17 cellular contexts compared by ENCODE assay signal in the genomic region with DNA sequence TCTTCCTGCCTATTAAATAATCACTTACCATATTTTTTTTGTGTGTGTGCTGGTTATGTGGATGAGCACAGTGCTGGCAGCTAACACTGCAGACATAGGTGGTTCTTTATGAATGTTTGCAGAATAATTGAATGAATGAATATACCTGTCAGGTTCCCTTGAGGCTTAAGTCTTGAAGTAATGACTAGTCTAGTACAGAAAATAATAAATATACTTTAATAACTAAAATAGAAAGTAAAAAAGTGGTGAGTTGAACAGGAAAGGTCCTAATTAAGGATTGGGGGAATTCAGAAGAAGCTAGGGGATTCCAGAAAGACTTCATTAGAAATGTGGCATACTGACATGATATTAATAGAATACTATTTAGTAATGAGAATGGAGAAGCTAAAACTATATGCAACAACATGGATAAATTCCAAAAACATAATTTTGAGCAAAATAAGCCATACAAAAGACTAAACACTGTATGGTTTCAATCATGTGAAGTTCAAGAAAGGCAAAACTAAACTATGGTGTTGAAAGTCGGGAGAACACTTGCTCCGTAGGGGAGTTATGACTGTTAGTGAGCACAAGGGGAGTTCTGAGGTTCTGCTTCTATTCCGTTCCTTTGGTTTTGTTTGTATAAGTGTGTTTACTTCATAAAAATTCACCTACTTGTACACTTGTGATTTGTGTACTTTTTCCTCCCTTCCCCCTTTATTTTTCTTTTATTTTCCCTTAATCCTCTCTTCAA.
DNase-seq lines count a peak whose midpoint lies in the region; ATAC-seq, FAIRE-seq and TF ChIP-seq lines count a peak whose summit lies in the region.
"Had no signal": no experiment of that assay in that cellular context is flagged by ENCODE, and none has a peak within 500 bp of the region (broad histone marks: within the 10 kb centered on the region; RNA-seq: fewer than 3 reads in every experiment).

No MANE protein-coding gene starts in this region.

- H3K4me3 ChIP-seq in GM12878 (no peak overlapping the region), coronary artery (no peak overlapping the region)
- H3K4me3 ChIP-seq: HAP-1 had no signal

- POLR2A ChIA-PET in GM12878 (lab: Charles Lee): interaction anchor here (0.9 to 1.2 kb wide), 2 partner anchors 10 to 264 kb away, joined by 3 read pairs; no protein-coding TSS in a partner anchor

- ATAC-seq in HG02885 (IDR thresholded peaks at IDR 0.05; ENCODE audit: poor library complexity, unreplicated experiment): peak; percentile 46
- ATAC-seq in GM12878: peak; percentile 84
- no peak for ATAC-seq in HG03432 (IDR thresholded peaks at IDR 0.05; ENCODE audit: unreplicated experiment)

- CTCF ChIA-PET in GM12878 (lab: Yijun Ruan, JAX): interaction anchor here (1.1 to 1.6 kb wide), 3 partner anchors 63 to 414 kb away, joined by 4 to 5 read pairs (median 4); no protein-coding TSS in a partner anchor

- DNase-seq in GM12892 (ENCODE audit: insufficient read length): no peak
- DNase-seq in GM12878 (ENCODE audit: low read depth, low spot score): no peak
- DNase-seq in NCI-H1436 (lab: John Stamatoyannopoulos, UW): no peak
- no peak for DNase-seq in coronary artery (ENCODE audit: low spot score)
- no peak for DNase-seq in amniotic stem cell (lab: John Stamatoyannopoulos, UW)
- DNase-seq: C1 segment of cervical spinal cord; Caco-2; CD4-positive, alpha-beta memory T cell; DMS153; DND-41; GOT3; HFFc6 had no signal

- H3K27me3 ChIP-seq in GM12878 (replicated peaks in 1 of 2; ENCODE audit: control insufficient read depth in 2 of 2, insufficient read depth in 2 of 2, low read length in 1 of 2): no peaks in the 10 kb centered on the region

- H3K27ac ChIP-seq in GM12878 (ENCODE audit: control insufficient read depth, insufficient read depth) (no peak overlapping the region), coronary artery (no peak overlapping the region)

- 2% methylated on average over 3 of the region's 3 CpGs for WGBS in GM12878 (ENCODE audit: insufficient coverage, insufficient replicate concordance, low lambda C conversion rate, missing lambda C conversion rate)

- peak overlapping the region; percentile 42 for H3K4me2 ChIP-seq in GM12878 (ENCODE audit: control insufficient read depth, insufficient read depth)

- BruUV-seq in GM12878 (replicated peaks; lab: Mats Ljungman, UMichigan): no TSS peak

- H3K79me2 ChIP-seq in GM12878 (ENCODE audit: control insufficient read depth, insufficient read depth, low read length): no peaks in the 10 kb centered on the region

- TF ChIP-seq CTCF in GM12878 (IDR thresholded peaks at IDR 0.05 in 2 of 3, conservative IDR thresholded peaks at IDR 0.05 in 1 of 3; ENCODE audit: control insufficient read depth in 2 of 3, extremely low read depth in 1 of 3, insufficient read depth in 1 of 3, low read depth in 3 of 3, low read length in 3 of 3) (no peak), coronary artery (IDR thresholded peaks at IDR 0.05) (no peak)

- FAIRE-seq in GM12892 (lab: Jason Lieb, UNC) (peak; percentile 81), GM12878 (lab: Jason Lieb, UNC) (no peak)
- FAIRE-seq: G401.6, H54 had no signal

- peak overlapping the region; percentile 23; the same call in 1 of the 2 replicates for H2AFZ ChIP-seq in GM12878 (ENCODE audit: control insufficient read depth, low read depth, low read length)

- no peaks in the 10 kb centered on the region for H3K9me3 ChIP-seq in GM12878 (replicated peaks; ENCODE audit: control insufficient read depth, insufficient read depth, low read length)
- H3K9me3 ChIP-seq: Caco-2, HAP-1 had no signal

- H3K4me1 ChIP-seq in GM12878 (ENCODE audit: control insufficient read depth, insufficient read depth, low read length): peaks cover 2% of the 10 kb centered on the region; the same call in 1 of the 2 replicates
- H3K4me1 ChIP-seq: Caco-2, HAP-1 had no signal

- TF ChIP-seq RAD21 in GM12878 (IDR thresholded peaks at IDR 0.05; ENCODE audit: insufficient read depth, low read depth, low read length): no peak

- TF ChIP-seq EP300 in GM12878 (IDR thresholded peaks at IDR 0.05; ENCODE audit: borderline replicate concordance in 1 of 2, control insufficient read depth in 1 of 2, low read depth in 2 of 2, low read length in 2 of 2): 0 out of 4 replicates have a peak, but pooled peaks of 1 of the 2 experiments have one; percentile 26

- H3K9ac ChIP-seq in GM12878 (ENCODE audit: control insufficient read depth, insufficient read depth, low read length): no peak overlapping the region

- in situ Hi-C loops in GM12878 (cut with MboI): no loop called here

- no peaks in the 10 kb centered on the region for H3K36me3 ChIP-seq in GM12878 (ENCODE audit: control insufficient read depth in 2 of 2, insufficient read depth in 2 of 2, low read length in 1 of 2)
- H3K36me3 ChIP-seq: HAP-1 had no signal

- RAD21 ChIA-PET in GM12878 (lab: Charles Lee; ENCODE audit: unreplicated experiment): interaction anchor here (1.0 kb wide), 1 partner anchor 62 kb away, joined by 3 read pairs; no protein-coding TSS in a partner anchor

- no peak for TF ChIP-seq POLR2A in GM12892 (IDR thresholded peaks at IDR 0.05; ENCODE audit: low read depth, low read length)
- TF ChIP-seq POLR2A in GM12878 (IDR thresholded peaks at IDR 0.05; ENCODE audit: low read depth, low read length): no peak

- SMC1A ChIA-PET in GM12878 (lab: Charles Lee; ENCODE audit: uncharacterized antibody, unreplicated experiment): interaction anchor here (1.0 to 1.5 kb wide), 5 partner anchors 12 to 82 kb away, joined by 3 to 4 read pairs (median 4); no protein-coding TSS in a partner anchor

- H4K20me1 ChIP-seq in GM12878 (ENCODE audit: control insufficient read depth, insufficient read depth): no peaks in the 10 kb centered on the region

- intact Hi-C loops in GM12878 (cut with micrococcal nuclease; ENCODE audit: unreplicated experiment): no loop called here

TF ChIP-seq in GM12878, 131 proteins besides CTCF, POLR2A, EP300 and RAD21 (continues in another document):
- TF ChIP-seq FOXK2 (IDR thresholded peaks at IDR 0.05) (no peak), CEBPB (IDR thresholded peaks at IDR 0.05; ENCODE audit: borderline replicate concordance in 1 of 2, low read depth in 2 of 2, low read length in 2 of 2) (no peak), ZNF207 (IDR thresholded peaks at IDR 0.05; ENCODE audit: borderline replicate concordance) (no peak), MEF2A (IDR thresholded peaks at IDR 0.05; ENCODE audit: insufficient read depth, low read depth, low read length) (peak; percentile 53; the same call in 1 of the 2 replicates), HDGF (IDR thresholded peaks at IDR 0.05) (no peak), SPI1 (IDR thresholded peaks at IDR 0.05; ENCODE audit: borderline replicate concordance, insufficient read depth, low read depth, low read length) (no peak), ATF7 (IDR thresholded peaks at IDR 0.05; ENCODE audit: low read depth) (no peak), STAT1 (conservative IDR thresholded peaks at IDR 0.05) (no peak), DPF2 (IDR thresholded peaks at IDR 0.05) (no peak), MXI1 (IDR thresholded peaks at IDR 0.05; ENCODE audit: low read depth, low read length) (no peak), TAF1 (IDR thresholded peaks at IDR 0.05; ENCODE audit: borderline replicate concordance, low read depth, low read length) (no peak)
- TF ChIP-seq, protein P1, sequence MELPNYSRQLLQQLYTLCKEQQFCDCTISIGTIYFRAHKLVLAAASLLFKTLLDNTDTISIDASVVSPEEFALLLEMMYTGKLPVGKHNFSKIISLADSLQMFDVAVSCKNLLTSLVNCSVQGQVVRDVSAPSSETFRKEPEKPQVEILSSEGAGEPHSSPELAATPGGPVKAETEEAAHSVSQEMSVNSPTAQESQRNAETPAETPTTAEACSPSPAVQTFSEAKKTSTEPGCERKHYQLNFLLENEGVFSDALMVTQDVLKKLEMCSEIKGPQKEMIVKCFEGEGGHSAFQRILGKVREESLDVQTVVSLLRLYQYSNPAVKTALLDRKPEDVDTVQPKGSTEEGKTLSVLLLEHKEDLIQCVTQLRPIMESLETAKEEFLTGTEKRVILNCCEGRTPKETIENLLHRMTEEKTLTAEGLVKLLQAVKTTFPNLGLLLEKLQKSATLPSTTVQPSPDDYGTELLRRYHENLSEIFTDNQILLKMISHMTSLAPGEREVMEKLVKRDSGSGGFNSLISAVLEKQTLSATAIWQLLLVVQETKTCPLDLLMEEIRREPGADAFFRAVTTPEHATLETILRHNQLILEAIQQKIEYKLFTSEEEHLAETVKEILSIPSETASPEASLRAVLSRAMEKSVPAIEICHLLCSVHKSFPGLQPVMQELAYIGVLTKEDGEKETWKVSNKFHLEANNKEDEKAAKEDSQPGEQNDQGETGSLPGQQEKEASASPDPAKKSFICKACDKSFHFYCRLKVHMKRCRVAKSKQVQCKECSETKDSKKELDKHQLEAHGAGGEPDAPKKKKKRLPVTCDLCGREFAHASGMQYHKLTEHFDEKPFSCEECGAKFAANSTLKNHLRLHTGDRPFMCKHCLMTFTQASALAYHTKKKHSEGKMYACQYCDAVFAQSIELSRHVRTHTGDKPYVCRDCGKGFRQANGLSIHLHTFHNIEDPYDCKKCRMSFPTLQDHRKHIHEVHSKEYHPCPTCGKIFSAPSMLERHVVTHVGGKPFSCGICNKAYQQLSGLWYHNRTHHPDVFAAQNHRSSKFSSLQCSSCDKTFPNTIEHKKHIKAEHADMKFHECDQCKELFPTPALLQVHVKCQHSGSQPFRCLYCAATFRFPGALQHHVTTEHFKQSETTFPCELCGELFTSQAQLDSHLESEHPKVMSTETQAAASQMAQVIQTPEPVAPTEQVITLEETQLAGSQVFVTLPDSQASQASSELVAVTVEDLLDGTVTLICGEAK (IDR thresholded peaks at IDR 0.05; ENCODE audit: borderline replicate concordance): no peak
- TF ChIP-seq, protein P2, sequence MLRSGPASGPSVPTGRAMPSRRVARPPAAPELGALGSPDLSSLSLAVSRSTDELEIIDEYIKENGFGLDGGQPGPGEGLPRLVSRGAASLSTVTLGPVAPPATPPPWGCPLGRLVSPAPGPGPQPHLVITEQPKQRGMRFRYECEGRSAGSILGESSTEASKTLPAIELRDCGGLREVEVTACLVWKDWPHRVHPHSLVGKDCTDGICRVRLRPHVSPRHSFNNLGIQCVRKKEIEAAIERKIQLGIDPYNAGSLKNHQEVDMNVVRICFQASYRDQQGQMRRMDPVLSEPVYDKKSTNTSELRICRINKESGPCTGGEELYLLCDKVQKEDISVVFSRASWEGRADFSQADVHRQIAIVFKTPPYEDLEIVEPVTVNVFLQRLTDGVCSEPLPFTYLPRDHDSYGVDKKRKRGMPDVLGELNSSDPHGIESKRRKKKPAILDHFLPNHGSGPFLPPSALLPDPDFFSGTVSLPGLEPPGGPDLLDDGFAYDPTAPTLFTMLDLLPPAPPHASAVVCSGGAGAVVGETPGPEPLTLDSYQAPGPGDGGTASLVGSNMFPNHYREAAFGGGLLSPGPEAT (IDR thresholded peaks at IDR 0.05; ENCODE audit: low read depth): peak; percentile 64
